ENCODE assay signal across 1 cellular context in the genomic region with DNA sequence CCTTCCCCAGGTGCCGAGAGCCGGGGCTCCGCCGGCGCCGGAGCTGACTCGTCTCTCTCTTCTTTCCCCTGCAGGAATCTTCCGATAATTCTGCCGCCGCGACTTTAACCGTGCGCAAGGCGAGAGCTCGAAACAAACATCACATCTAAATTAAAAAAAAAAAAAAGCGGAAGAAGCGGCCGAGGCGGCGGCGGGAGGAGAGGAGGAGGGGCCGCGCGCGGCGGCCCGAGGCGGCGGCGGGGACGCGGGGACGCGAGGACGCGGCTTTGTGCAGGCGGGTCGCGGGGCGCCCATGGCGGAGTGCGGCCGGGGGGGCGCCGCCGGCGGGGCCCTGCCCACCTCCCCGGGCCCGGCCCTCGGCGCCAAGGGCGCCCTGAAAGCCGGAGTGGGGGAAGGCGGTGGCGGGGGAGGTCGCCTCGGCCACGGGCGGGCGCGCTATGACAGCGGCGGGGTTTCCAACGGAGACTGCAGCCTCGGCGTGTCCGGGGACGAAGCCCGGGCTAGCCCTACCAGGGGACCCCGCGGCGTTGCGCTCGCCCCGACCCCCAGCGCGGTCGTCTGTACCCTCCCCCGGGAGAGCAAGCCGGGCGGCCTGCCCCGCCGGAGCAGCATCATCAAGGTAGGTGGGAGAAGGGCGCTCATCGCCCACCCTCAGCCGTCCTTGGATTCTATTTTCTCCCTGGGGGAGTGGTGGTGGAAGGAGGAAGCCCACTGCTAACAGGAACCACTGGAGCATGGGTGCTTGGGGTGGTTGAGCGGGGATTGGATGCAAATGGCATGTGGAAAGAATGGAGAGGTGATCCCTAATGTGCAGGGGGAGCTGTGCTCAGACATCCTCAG.
A peak's percentile ranks its signal among the peaks of the same experiment; 100 is the strongest.
TF ChIP-seq lines count a peak whose summit lies in the region.

A gene (plus strand): TSS at position 208 of the 840 bp plus-strand sequence. CDS start 85 bp downstream, at position 293.

TF ChIP-seq in HEK293, 187 proteins besides CTCF, POLR2A, EP300 and RAD21 (continued from another document and continues in another):
- TF ChIP-seq, protein P1, sequence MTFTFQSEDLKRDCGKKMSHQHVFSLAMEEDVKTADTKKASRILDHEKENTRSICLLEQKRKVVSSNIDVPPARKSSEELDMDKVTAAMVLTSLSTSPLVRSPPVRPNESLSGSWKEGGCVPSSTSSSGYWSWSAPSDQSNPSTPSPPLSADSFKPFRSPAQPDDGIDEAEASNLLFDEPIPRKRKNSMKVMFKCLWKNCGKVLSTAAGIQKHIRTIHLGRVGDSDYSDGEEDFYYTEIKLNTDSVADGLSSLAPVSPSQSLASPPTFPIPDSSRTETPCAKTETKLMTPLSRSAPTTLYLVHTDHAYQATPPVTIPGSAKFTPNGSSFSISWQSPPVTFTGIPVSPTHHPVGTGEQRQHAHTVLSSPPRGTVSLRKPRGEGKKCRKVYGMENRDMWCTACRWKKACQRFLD (tag by site-specific recombination; IDR thresholded peaks at IDR 0.05) = no peak
- TF ChIP-seq ZSCAN30 (tag by site-specific recombination; IDR thresholded peaks at IDR 0.05) (no peak), KLF7 (tag by site-specific recombination; IDR thresholded peaks at IDR 0.05; ENCODE audit: borderline replicate concordance) (no peak), ZNF19 (tag by site-specific recombination; IDR thresholded peaks at IDR 0.05; ENCODE audit: low read depth) (no peak), ZNF629 (tag by site-specific recombination; IDR thresholded peaks at IDR 0.05) (no peak), SCRT2 (tag by site-specific recombination; IDR thresholded peaks at IDR 0.05) (no peak), ZNF341 (tag by site-specific recombination; IDR thresholded peaks at IDR 0.05; ENCODE audit: low read depth) (peak; percentile 95), ZNF76 (tag by site-specific recombination; IDR thresholded peaks at IDR 0.05; ENCODE audit: borderline replicate concordance, low read depth) (no peak), RBAK (tag by site-specific recombination; IDR thresholded peaks at IDR 0.05) (no peak), ZNF544 (tag by site-specific recombination; IDR thresholded peaks at IDR 0.05) (no peak), ZNF791 (tag by site-specific recombination; IDR thresholded peaks at IDR 0.05) (no peak), KLF1 (tag by site-specific recombination; IDR thresholded peaks at IDR 0.05) (no peak), ZBTB20 (tag by site-specific recombination; IDR thresholded peaks at IDR 0.05) (peak; percentile 66; the same call in 1 of the 2 replicates), ZBTB48 (tag by site-specific recombination; IDR thresholded peaks at IDR 0.05) (peak; percentile 99), ZNF324 (tag by site-specific recombination; IDR thresholded peaks at IDR 0.05) (0 out of 2 replicates have a peak, but pooled peaks have one; percentile 27), ZNF600 (tag by site-specific recombination; IDR thresholded peaks at IDR 0.05) (peak; percentile 87; the same call in 1 of the 2 replicates), ZNF549 (tag by site-specific recombination; IDR thresholded peaks at IDR 0.05) (no peak), ZNF624 (tag by site-specific recombination; IDR thresholded peaks at IDR 0.05) (no peak), ZNF37A (tag by site-specific recombination; IDR thresholded peaks at IDR 0.05) (no peak), ZNF433 (tag by site-specific recombination; IDR thresholded peaks at IDR 0.05; ENCODE audit: low read depth) (no peak), ZNF664 (tag by site-specific recombination; IDR thresholded peaks at IDR 0.05) (no peak), ZNF555 (tag by site-specific recombination; conservative IDR thresholded peaks at IDR 0.05) (no peak), ZNF768 (tag by site-specific recombination; IDR thresholded peaks at IDR 0.05) (no peak), ZNF510 (tag by site-specific recombination; IDR thresholded peaks at IDR 0.05; ENCODE audit: insufficient replicate concordance) (no peak), ZNF302 (tag by site-specific recombination; IDR thresholded peaks at IDR 0.05; ENCODE audit: low read depth) (no peak), ZNF501 (tag by site-specific recombination; IDR thresholded peaks at IDR 0.05) (peak; percentile 65), ZFP37 (tag by site-specific recombination; IDR thresholded peaks at IDR 0.05) (0 out of 2 replicates have a peak, but pooled peaks have one; percentile 53), ZNF248 (tag by site-specific recombination; IDR thresholded peaks at IDR 0.05) (no peak), ZNF391 (tag by site-specific recombination; IDR thresholded peaks at IDR 0.05; ENCODE audit: borderline replicate concordance, low read depth) (no peak), BCL11B (tag by site-specific recombination; IDR thresholded peaks at IDR 0.05; ENCODE audit: low read depth) (no peak), GFI1B (tag by site-specific recombination; IDR thresholded peaks at IDR 0.05) (no peak), ZNF514 (tag by site-specific recombination; IDR thresholded peaks at IDR 0.05) (no peak), MZF1 (tag by site-specific recombination; IDR thresholded peaks at IDR 0.05; ENCODE audit: borderline replicate concordance) (peak; percentile 99), ZNF571 (tag by site-specific recombination; IDR thresholded peaks at IDR 0.05) (no peak), ZNF747 (tag by site-specific recombination; IDR thresholded peaks at IDR 0.05) (no peak), HOXA7 (CRISPR knock-in tag; IDR thresholded peaks at IDR 0.05; ENCODE audit: borderline replicate concordance) (no peak), ZBTB1 (tag by site-specific recombination; IDR thresholded peaks at IDR 0.05) (no peak), ZNF48 (tag by site-specific recombination; IDR thresholded peaks at IDR 0.05) (no peak), ZNF558 (tag by site-specific recombination; IDR thresholded peaks at IDR 0.05) (no peak), ZNF214 (tag by site-specific recombination; IDR thresholded peaks at IDR 0.05; ENCODE audit: borderline replicate concordance) (no peak), YY2 (tag by site-specific recombination; IDR thresholded peaks at IDR 0.05) (no peak), ZNF121 (tag by site-specific recombination; IDR thresholded peaks at IDR 0.05) (no peak)
- TF ChIP-seq, protein P2, sequence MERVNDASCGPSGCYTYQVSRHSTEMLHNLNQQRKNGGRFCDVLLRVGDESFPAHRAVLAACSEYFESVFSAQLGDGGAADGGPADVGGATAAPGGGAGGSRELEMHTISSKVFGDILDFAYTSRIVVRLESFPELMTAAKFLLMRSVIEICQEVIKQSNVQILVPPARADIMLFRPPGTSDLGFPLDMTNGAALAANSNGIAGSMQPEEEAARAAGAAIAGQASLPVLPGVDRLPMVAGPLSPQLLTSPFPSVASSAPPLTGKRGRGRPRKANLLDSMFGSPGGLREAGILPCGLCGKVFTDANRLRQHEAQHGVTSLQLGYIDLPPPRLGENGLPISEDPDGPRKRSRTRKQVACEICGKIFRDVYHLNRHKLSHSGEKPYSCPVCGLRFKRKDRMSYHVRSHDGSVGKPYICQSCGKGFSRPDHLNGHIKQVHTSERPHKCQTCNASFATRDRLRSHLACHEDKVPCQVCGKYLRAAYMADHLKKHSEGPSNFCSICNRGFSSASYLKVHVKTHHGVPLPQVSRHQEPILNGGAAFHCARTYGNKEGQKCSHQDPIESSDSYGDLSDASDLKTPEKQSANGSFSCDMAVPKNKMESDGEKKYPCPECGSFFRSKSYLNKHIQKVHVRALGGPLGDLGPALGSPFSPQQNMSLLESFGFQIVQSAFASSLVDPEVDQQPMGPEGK (tag by site-specific recombination; IDR thresholded peaks at IDR 0.05) = peak; percentile 64
- TF ChIP-seq, protein P3, sequence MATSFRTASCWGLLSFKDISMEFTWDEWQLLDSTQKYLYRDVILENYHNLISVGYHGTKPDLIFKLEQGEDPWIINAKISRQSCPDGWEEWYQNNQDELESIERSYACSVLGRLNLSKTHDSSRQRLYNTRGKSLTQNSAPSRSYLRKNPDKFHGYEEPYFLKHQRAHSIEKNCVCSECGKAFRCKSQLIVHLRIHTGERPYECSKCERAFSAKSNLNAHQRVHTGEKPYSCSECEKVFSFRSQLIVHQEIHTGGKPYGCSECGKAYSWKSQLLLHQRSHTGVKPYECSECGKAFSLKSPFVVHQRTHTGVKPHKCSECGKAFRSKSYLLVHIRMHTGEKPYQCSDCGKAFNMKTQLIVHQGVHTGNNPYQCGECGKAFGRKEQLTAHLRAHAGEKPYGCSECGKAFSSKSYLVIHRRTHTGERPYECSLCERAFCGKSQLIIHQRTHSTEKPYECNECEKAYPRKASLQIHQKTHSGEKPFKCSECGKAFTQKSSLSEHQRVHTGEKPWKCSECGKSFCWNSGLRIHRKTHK (tag by site-specific recombination; IDR thresholded peaks at IDR 0.05) = no peak
- TF ChIP-seq, protein P4, sequence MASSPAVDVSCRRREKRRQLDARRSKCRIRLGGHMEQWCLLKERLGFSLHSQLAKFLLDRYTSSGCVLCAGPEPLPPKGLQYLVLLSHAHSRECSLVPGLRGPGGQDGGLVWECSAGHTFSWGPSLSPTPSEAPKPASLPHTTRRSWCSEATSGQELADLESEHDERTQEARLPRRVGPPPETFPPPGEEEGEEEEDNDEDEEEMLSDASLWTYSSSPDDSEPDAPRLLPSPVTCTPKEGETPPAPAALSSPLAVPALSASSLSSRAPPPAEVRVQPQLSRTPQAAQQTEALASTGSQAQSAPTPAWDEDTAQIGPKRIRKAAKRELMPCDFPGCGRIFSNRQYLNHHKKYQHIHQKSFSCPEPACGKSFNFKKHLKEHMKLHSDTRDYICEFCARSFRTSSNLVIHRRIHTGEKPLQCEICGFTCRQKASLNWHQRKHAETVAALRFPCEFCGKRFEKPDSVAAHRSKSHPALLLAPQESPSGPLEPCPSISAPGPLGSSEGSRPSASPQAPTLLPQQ (tag by site-specific recombination; IDR thresholded peaks at IDR 0.05) = no peak
- TF ChIP-seq, protein P5, sequence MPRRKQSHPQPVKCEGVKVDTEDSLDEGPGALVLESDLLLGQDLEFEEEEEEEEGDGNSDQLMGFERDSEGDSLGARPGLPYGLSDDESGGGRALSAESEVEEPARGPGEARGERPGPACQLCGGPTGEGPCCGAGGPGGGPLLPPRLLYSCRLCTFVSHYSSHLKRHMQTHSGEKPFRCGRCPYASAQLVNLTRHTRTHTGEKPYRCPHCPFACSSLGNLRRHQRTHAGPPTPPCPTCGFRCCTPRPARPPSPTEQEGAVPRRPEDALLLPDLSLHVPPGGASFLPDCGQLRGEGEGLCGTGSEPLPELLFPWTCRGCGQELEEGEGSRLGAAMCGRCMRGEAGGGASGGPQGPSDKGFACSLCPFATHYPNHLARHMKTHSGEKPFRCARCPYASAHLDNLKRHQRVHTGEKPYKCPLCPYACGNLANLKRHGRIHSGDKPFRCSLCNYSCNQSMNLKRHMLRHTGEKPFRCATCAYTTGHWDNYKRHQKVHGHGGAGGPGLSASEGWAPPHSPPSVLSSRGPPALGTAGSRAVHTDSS (tag by site-specific recombination; IDR thresholded peaks at IDR 0.05) = no peak
- TF ChIP-seq, protein P6, sequence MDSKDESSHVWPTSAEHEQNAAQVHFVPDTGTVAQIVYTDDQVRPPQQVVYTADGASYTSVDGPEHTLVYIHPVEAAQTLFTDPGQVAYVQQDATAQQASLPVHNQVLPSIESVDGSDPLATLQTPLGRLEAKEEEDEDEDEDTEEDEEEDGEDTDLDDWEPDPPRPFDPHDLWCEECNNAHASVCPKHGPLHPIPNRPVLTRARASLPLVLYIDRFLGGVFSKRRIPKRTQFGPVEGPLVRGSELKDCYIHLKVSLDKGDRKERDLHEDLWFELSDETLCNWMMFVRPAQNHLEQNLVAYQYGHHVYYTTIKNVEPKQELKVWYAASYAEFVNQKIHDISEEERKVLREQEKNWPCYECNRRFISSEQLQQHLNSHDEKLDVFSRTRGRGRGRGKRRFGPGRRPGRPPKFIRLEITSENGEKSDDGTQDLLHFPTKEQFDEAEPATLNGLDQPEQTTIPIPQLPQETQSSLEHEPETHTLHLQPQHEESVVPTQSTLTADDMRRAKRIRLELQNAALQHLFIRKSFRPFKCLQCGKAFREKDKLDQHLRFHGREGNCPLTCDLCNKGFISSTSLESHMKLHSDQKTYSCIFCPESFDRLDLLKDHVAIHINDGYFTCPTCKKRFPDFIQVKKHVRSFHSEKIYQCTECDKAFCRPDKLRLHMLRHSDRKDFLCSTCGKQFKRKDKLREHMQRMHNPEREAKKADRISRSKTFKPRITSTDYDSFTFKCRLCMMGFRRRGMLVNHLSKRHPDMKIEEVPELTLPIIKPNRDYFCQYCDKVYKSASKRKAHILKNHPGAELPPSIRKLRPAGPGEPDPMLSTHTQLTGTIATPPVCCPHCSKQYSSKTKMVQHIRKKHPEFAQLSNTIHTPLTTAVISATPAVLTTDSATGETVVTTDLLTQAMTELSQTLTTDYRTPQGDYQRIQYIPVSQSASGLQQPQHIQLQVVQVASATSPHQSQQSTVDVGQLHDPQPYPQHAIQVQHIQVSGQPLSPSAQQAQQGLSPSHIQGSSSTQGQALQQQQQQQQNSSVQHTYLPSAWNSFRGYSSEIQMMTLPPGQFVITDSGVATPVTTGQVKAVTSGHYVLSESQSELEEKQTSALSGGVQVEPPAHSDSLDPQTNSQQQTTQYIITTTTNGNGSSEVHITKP (tag by site-specific recombination; IDR thresholded peaks at IDR 0.05) = peak; percentile 83
- TF ChIP-seq, protein P7, sequence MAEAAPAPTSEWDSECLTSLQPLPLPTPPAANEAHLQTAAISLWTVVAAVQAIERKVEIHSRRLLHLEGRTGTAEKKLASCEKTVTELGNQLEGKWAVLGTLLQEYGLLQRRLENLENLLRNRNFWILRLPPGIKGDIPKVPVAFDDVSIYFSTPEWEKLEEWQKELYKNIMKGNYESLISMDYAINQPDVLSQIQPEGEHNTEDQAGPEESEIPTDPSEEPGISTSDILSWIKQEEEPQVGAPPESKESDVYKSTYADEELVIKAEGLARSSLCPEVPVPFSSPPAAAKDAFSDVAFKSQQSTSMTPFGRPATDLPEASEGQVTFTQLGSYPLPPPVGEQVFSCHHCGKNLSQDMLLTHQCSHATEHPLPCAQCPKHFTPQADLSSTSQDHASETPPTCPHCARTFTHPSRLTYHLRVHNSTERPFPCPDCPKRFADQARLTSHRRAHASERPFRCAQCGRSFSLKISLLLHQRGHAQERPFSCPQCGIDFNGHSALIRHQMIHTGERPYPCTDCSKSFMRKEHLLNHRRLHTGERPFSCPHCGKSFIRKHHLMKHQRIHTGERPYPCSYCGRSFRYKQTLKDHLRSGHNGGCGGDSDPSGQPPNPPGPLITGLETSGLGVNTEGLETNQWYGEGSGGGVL (tag by site-specific recombination; IDR thresholded peaks at IDR 0.05) = peak; percentile 61
- TF ChIP-seq, protein P8, sequence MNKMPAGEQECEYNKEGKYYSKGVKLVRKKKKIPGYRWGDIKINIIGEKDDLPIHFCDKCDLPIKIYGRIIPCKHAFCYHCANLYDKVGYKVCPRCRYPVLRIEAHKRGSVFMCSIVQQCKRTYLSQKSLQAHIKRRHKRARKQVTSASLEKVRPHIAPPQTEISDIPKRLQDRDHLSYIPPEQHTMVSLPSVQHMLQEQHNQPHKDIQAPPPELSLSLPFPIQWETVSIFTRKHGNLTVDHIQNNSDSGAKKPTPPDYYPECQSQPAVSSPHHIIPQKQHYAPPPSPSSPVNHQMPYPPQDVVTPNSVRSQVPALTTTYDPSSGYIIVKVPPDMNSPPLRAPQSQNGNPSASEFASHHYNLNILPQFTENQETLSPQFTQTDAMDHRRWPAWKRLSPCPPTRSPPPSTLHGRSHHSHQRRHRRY (tag by site-specific recombination; IDR thresholded peaks at IDR 0.05) = no peak
- TF ChIP-seq, protein P9, sequence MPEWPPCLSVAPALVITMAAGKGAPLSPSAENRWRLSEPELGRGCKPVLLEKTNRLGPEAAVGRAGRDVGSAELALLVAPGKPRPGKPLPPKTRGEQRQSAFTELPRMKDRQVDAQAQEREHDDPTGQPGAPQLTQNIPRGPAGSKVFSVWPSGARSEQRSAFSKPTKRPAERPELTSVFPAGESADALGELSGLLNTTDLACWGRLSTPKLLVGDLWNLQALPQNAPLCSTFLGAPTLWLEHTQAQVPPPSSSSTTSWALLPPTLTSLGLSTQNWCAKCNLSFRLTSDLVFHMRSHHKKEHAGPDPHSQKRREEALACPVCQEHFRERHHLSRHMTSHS (tag by site-specific recombination; IDR thresholded peaks at IDR 0.05) = no peak
